Comparison of ENCODE assay signal across 10 cellular contexts in genomic region chr17:74730491-74731346, GRCh38. TPM values are rescaled to one million over a fixed set of nuclear protein-coding genes. Genes with fewer than 3 reads are reported as not detected.
A peak's percentile ranks its signal among the peaks of the same experiment; 100 is the strongest.
DNase-seq lines count a peak whose midpoint lies in the region; ATAC-seq lines count a peak whose summit lies in the region.
"Had no signal": no experiment of that assay in that cellular context is flagged by ENCODE, and none has a peak within 500 bp of the region (broad histone marks: within the 10 kb centered on the region; RNA-seq: fewer than 3 reads in every experiment).

No MANE protein-coding gene starts in this region.

- DNase-seq in activated CD4-positive, alpha-beta T cell treated with anti-CD3 and anti-CD28 coated beads for 36 hours, result peak; percentile 53
- DNase-seq in activated CD4-positive, alpha-beta T cell treated with anti-CD3 and anti-CD28 coated beads for 1 hour, result no peak
- DNase-seq in T-helper 17 cell, result no peak
- DNase-seq in activated naive CD4-positive, alpha-beta T cell treated with anti-CD3 and anti-CD28 coated beads, Interleukin-2, amount 10 ng/mL, durations not matched to agents 7 days and 5 days, result peak; percentile 65
- peak; percentile 63 for DNase-seq in stimulated activated CD8-positive, alpha-beta memory T cell treated with anti-CD3 and anti-CD28 coated beads, Interleukin-4, amount 100 ng/mL, for 48 hours
- DNase-seq in RKO (ENCODE audit: low spot score), result no peak
- DNase-seq in NCI-H146 (lab: John Stamatoyannopoulos, UW), result no peak
- DNase-seq: NCI-H1694 treated with DMSO at 0.1 percent for 48 hours had no signal

- no peak overlapping the region for H3K4me3 Mint-ChIP-seq in activated CD4-positive, alpha-beta T cell treated with anti-CD3 and anti-CD28 coated beads for 36 hours
- H3K4me3 Mint-ChIP-seq in T-helper 17 cell, result no peak overlapping the region
- H3K4me3 Mint-ChIP-seq in activated naive CD4-positive, alpha-beta T cell treated with anti-CD3 and anti-CD28 coated beads, Interleukin-2, amount 10 ng/mL, durations not matched to agents 7 days and 5 days, result no peak overlapping the region

- intact Hi-C loops in activated CD4-positive, alpha-beta T cell treated with anti-CD3 and anti-CD28 coated beads for 36 hours (cut with DNase I, micrococcal nuclease), result loop anchor here in 1 of 2 experiments (10.0 kb wide), 1 partner anchor 356 kb away; no protein-coding TSS in a partner anchor

- CTCF ChIA-PET in activated CD4-positive, alpha-beta T cell treated with anti-CD3 and anti-CD28 coated beads for 36 hours (lab: Charles Lee), result no interaction called here
- CTCF ChIA-PET in activated naive CD4-positive, alpha-beta T cell treated with anti-CD3 and anti-CD28 coated beads, Interleukin-2, amount 10 ng/mL, durations not matched to agents 7 days and 5 days (lab: Charles Lee), result no interaction called here

- H3K9me3 Mint-ChIP-seq in activated CD4-positive, alpha-beta T cell treated with anti-CD3 and anti-CD28 coated beads for 36 hours (ENCODE audit: low read depth), result no peaks in the 10 kb centered on the region
- H3K9me3 Mint-ChIP-seq in activated naive CD4-positive, alpha-beta T cell treated with anti-CD3 and anti-CD28 coated beads, Interleukin-2, amount 10 ng/mL, durations not matched to agents 7 days and 5 days, result no peaks in the 10 kb centered on the region

- no peak overlapping the region for H3K27ac Mint-ChIP-seq in activated CD4-positive, alpha-beta T cell treated with anti-CD3 and anti-CD28 coated beads for 36 hours
- no peak overlapping the region for H3K27ac Mint-ChIP-seq in T-helper 17 cell
- peak overlapping the region; percentile 53 for H3K27ac Mint-ChIP-seq in activated naive CD4-positive, alpha-beta T cell treated with anti-CD3 and anti-CD28 coated beads, Interleukin-2, amount 10 ng/mL, durations not matched to agents 7 days and 5 days

- peak; percentile 71 for ATAC-seq in activated CD4-positive, alpha-beta T cell treated with anti-CD3 and anti-CD28 coated beads for 36 hours
- ATAC-seq in T-helper 17 cell (peak; percentile 94), GM21576 (IDR thresholded peaks at IDR 0.05; ENCODE audit: unreplicated experiment) (no peak)
- ATAC-seq: A549 had no signal

- no peaks in the 10 kb centered on the region for H3K36me3 Mint-ChIP-seq in activated CD4-positive, alpha-beta T cell treated with anti-CD3 and anti-CD28 coated beads for 36 hours (ENCODE audit: low read depth)
- no peaks in the 10 kb centered on the region for H3K36me3 Mint-ChIP-seq in T-helper 17 cell (ENCODE audit: low read depth)
- H3K36me3 Mint-ChIP-seq in activated naive CD4-positive, alpha-beta T cell treated with anti-CD3 and anti-CD28 coated beads, Interleukin-2, amount 10 ng/mL, durations not matched to agents 7 days and 5 days, result no peaks in the 10 kb centered on the region

- peaks cover 13% of the 10 kb centered on the region for H3K4me1 Mint-ChIP-seq in activated CD4-positive, alpha-beta T cell treated with anti-CD3 and anti-CD28 coated beads for 36 hours
- peaks cover 21% of the 10 kb centered on the region for H3K4me1 Mint-ChIP-seq in T-helper 17 cell
- peaks cover 32% of the 10 kb centered on the region for H3K4me1 Mint-ChIP-seq in activated naive CD4-positive, alpha-beta T cell treated with anti-CD3 and anti-CD28 coated beads, Interleukin-2, amount 10 ng/mL, durations not matched to agents 7 days and 5 days

- no peaks in the 10 kb centered on the region for H3K9me3 ChIP-seq in T-helper 17 cell (ENCODE audit: control insufficient read depth, low read length, poor library complexity, severe bottlenecking)

- POLR2A ChIA-PET in activated CD4-positive, alpha-beta T cell treated with anti-CD3 and anti-CD28 coated beads for 36 hours (lab: Charles Lee), result no interaction called here

- H3K27me3 Mint-ChIP-seq in activated CD4-positive, alpha-beta T cell treated with anti-CD3 and anti-CD28 coated beads for 36 hours, result no peaks in the 10 kb centered on the region
- no peaks in the 10 kb centered on the region for H3K27me3 Mint-ChIP-seq in T-helper 17 cell
- H3K27me3 Mint-ChIP-seq in activated naive CD4-positive, alpha-beta T cell treated with anti-CD3 and anti-CD28 coated beads, Interleukin-2, amount 10 ng/mL, durations not matched to agents 7 days and 5 days, result peaks cover 12% of the 10 kb centered on the region

RNA-seq across cellular contexts. Expression of gene RAB37, which starts 6.3 kb away (rescaled TPM):
- 1 to 10 TPM; 2.7 to 3.5 TPM for total RNA-seq in activated CD4-positive, alpha-beta T cell treated with anti-CD3 and anti-CD28 coated beads for 36 hours
- 10 to 100 TPM; 41.4 to 83.3 TPM for total RNA-seq in T-helper 17 cell

RNA-seq across cellular contexts. Expression of gene NHERF1, which starts 17.7 kb away (rescaled TPM):
- total RNA-seq in activated CD4-positive, alpha-beta T cell treated with anti-CD3 and anti-CD28 coated beads for 36 hours, result 100 to 1,000 TPM; 115 to 170 TPM
- 100 to 1,000 TPM; 130 to 132 TPM for total RNA-seq in T-helper 17 cell

RNA-seq across cellular contexts. Expression of gene CD300LF, which starts 18.0 kb away (rescaled TPM):
- total RNA-seq in activated CD4-positive, alpha-beta T cell treated with anti-CD3 and anti-CD28 coated beads for 36 hours, result not detected
- 1 to 10 TPM in 1 of 2 donors, under 1 TPM in 1; 0.29 to 1.9 TPM for total RNA-seq in T-helper 17 cell

RNA-seq across cellular contexts. Expression of gene NAT9, which starts 45.4 kb away (rescaled TPM):
- 10 to 100 TPM; 23.7 to 39.6 TPM for total RNA-seq in activated CD4-positive, alpha-beta T cell treated with anti-CD3 and anti-CD28 coated beads for 36 hours
- 10 to 100 TPM; 32.3 to 32.8 TPM for total RNA-seq in T-helper 17 cell

Comparison
In these comparisons a context has a peak if more than half of its experiments do, and no peak if none do; other contexts are left out.
1. DNase-seq: peak in activated CD4-positive, alpha-beta T cell treated with anti-CD3 and anti-CD28 coated beads for 36 hours (single experiment), activated naive CD4-positive, alpha-beta T cell treated with anti-CD3 and anti-CD28 coated beads, Interleukin-2, amount 10 ng/mL, durations not matched to agents 7 days and 5 days (single experiment) and stimulated activated CD8-positive, alpha-beta memory T cell treated with anti-CD3 and anti-CD28 coated beads, Interleukin-4, amount 100 ng/mL, for 48 hours (single experiment); none in activated CD4-positive, alpha-beta T cell treated with anti-CD3 and anti-CD28 coated beads for 1 hour (single experiment), T-helper 17 cell (0 of 3), RKO (single experiment) and NCI-H146 (single experiment).
2. RNA of gene RAB37, which starts 6.3 kb away (total RNA-seq): 41.4 to 83.3 TPM in T-helper 17 cell; 2.7 to 3.5 TPM in activated CD4-positive, alpha-beta T cell treated with anti-CD3 and anti-CD28 coated beads for 36 hours; every median in the first group is over 4 times any median in the second.